17 cellular contexts compared by ENCODE assay signal in the genomic region with DNA sequence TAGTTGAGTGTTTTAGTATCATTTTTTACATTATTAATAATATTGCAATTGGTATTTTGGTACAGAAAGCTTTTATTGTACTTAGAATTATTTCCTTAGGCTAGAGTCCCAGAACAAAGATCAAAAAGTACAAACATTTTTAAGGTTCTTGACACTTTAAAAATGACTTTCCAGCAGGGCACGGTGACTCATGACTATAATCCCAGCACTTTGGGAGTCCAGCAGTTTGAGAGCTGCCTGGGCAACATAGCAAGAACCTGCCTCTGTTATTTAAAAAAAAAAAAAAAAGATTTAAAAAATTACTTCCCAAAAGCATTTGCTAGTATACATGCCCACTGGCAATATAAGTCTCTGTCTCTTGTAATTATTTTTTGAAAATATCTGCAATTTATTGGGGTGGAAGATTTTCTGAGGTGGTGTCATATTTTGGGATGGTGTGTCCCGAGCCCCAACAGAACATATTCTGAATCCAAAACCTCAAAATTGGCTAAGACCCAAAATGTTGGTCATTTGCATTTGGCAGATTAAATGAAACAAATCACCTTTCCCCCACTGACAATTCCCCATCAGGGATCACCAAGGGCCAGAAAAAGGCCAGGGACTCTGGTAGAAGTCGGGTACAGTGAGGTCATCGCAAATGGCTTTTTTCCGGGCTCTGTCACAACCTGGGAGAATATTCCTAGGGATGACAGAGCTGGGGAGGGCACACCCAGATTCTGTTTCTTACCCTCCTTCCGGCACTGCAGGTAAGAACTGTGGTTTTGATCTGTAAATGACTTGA. TPM values are rescaled to one million over a fixed set of nuclear protein-coding genes. Genes with fewer than 3 reads are reported as not detected.
A peak's percentile ranks its signal among the peaks of the same experiment; 100 is the strongest.
DNase-seq lines count a peak whose midpoint lies in the region; ATAC-seq and TF ChIP-seq lines count a peak whose summit lies in the region.
"Had no signal": no experiment of that assay in that cellular context is flagged by ENCODE, and none has a peak within 500 bp of the region (broad histone marks: within the 10 kb centered on the region; RNA-seq: fewer than 3 reads in every experiment).

No MANE protein-coding gene starts in this region.

- H3K4me3 Mint-ChIP-seq in Calu3 (ENCODE audit: low read depth, unreplicated experiment): no peak overlapping the region
- H3K4me3 Mint-ChIP-seq: activated naive CD8-positive, alpha-beta T cell had no signal

- H3K27ac Mint-ChIP-seq in Calu3 (ENCODE audit: unreplicated experiment): peak overlapping the region; percentile 23
- H3K27ac Mint-ChIP-seq: activated naive CD8-positive, alpha-beta T cell had no signal

- H3K27me3 Mint-ChIP-seq in Calu3 (ENCODE audit: unreplicated experiment): no peaks in the 10 kb centered on the region
- H3K27me3 Mint-ChIP-seq: activated naive CD8-positive, alpha-beta T cell had no signal

- H3K9me3 Mint-ChIP-seq in Calu3 (ENCODE audit: low read depth, unreplicated experiment): no peaks in the 10 kb centered on the region

- H3K4me1 ChIP-seq in left lung: peaks cover 8 to 18% of the 10 kb centered on the region in 2 donors

- no peaks in the 10 kb centered on the region for H3K36me3 ChIP-seq in MG63
- H3K36me3 ChIP-seq in left lung: no peaks in the 10 kb centered on the region
- H3K36me3 ChIP-seq: neutrophil had no signal

- CTCF ChIA-PET in Calu3 (lab: Charles Lee): no interaction called here

- H3K4me3 ChIP-seq in MG63 (no peak overlapping the region), left lung (no peak overlapping the region)
- H3K4me3 ChIP-seq: GM12878, lung had no signal

- H3K27me3 ChIP-seq in MG63 (no peaks in the 10 kb centered on the region), left lung (no peaks in the 10 kb centered on the region)
- H3K27me3 ChIP-seq: neutrophil had no signal

- ATAC-seq in left lung (peak; percentile 24), HG03280 (IDR thresholded peaks at IDR 0.05; ENCODE audit: unreplicated experiment) (no peak)
- ATAC-seq: GM12878, Right ventricle myocardium inferior had no signal

- H3K9me3 ChIP-seq in MG63 (no peaks in the 10 kb centered on the region), left lung (no peaks in the 10 kb centered on the region)
- H3K9me3 ChIP-seq: neutrophil had no signal

- peaks cover 42% of the 10 kb centered on the region for H3K4me1 Mint-ChIP-seq in Calu3 (ENCODE audit: low read depth, unreplicated experiment)

- no peak for DNase-seq in Calu3
- DNase-seq in MG63: peak; percentile 68
- peak; percentile 59 for DNase-seq in dedifferentiated amniotic fluid mesenchymal stem cell (ENCODE audit: extremely low spot score)
- DNase-seq in left lung: no peak
- no peak for DNase-seq in NK-92 treated with Interleukin-12 subunit alpha and Interleukin-12 subunit beta, amount 100 ng/mL, for 24 hours (lab: John Stamatoyannopoulos, UW)
- DNase-seq in NCI-H446 treated with DMSO at 0.1 percent for 48 hours (lab: John Stamatoyannopoulos, UW): no peak
- DNase-seq in stimulated activated CD4-positive, alpha-beta T cell treated with anti-CD3 and anti-CD28 coated beads, Interleukin-12 subunit alpha, Interleukin-12 subunit beta, amount 100 ng/mL, for 4 hours: no peak
- DNase-seq: hippocampal formation; NCI-H1436; NCI-H524 treated with DMSO at 0.1 percent for 48 hours; stimulated activated CD4-positive, alpha-beta T cell treated with anti-CD3 and anti-CD28 coated beads, Interleukin-15, amount 100 ng/mL, for 24 hours had no signal

- H3K36me3 Mint-ChIP-seq in Calu3 (ENCODE audit: insufficient read depth, unreplicated experiment): peaks cover 23% of the 10 kb centered on the region
- H3K36me3 Mint-ChIP-seq: activated naive CD8-positive, alpha-beta T cell had no signal

- no TSS peak for BruUV-seq in Calu3 (replicated peaks; lab: Mats Ljungman, UMichigan)

- TF ChIP-seq CTCF in Calu3 (IDR thresholded peaks at IDR 0.05; ENCODE audit: unreplicated experiment) (no peak), left lung (IDR thresholded peaks at IDR 0.05) (no peak)

- intact Hi-C loops in Calu3 (cut with micrococcal nuclease; ENCODE audit: unreplicated experiment): no loop called here
- intact Hi-C loops in left lung (cut with DNase I): no loop called here

- peak overlapping the region in 1 of 2 donors; percentile 20 for H3K27ac ChIP-seq in left lung
- H3K27ac ChIP-seq: neutrophil had no signal

RNA-seq across cellular contexts. Expression of gene NIFK, which starts 42.1 kb away (rescaled TPM):
- 82.9 and 95.2 TPM in 2 replicates for total RNA-seq in Calu3 (2022)
- total RNA-seq in MG63 (2014; rRNA removed; shearing (Covaris generic); ENCODE audit: low replicate concordance): 137 and 150 TPM in 2 replicates
- total RNA-seq in left lung: 10 to 100 TPM; 34.6 to 46.2 TPM

RNA-seq across cellular contexts. Expression of gene CLASP1, which starts 45.3 kb away (rescaled TPM):
- total RNA-seq in Calu3 (2022) (54.3 and 59.7 TPM in 2 replicates), left lung (10 to 100 TPM; 42.9 to 51.7 TPM)
- total RNA-seq in MG63 (2014; rRNA removed; shearing (Covaris generic); ENCODE audit: low replicate concordance): 19.9 and 20.8 TPM in 2 replicates

Comparison
In these comparisons a context has a peak if more than half of its experiments do, and no peak if none do; other contexts are left out.
1. DNase-seq: peak in MG63 (single experiment) and dedifferentiated amniotic fluid mesenchymal stem cell (single experiment); none in Calu3 (single experiment), left lung (0 of 2), NK-92 treated with Interleukin-12 subunit alpha and Interleukin-12 subunit beta, amount 100 ng/mL, for 24 hours (single experiment), NCI-H446 treated with DMSO at 0.1 percent for 48 hours (single experiment) and stimulated activated CD4-positive, alpha-beta T cell treated with anti-CD3 and anti-CD28 coated beads, Interleukin-12 subunit alpha, Interleukin-12 subunit beta, amount 100 ng/mL, for 4 hours (single experiment).